In genomic region chr14:64930085-64930843, GRCh38 we compare ENCODE assay signal across 16 cellular contexts. TPM values are rescaled to one million over a fixed set of nuclear protein-coding genes. Genes with fewer than 3 reads are reported as not detected.
A peak's percentile ranks its signal among the peaks of the same experiment; 100 is the strongest.
DNase-seq lines count a peak whose midpoint lies in the region; ATAC-seq and TF ChIP-seq lines count a peak whose summit lies in the region.
"Had no signal": no experiment of that assay in that cellular context is flagged by ENCODE, and none has a peak within 500 bp of the region (broad histone marks: within the 10 kb centered on the region; RNA-seq: fewer than 3 reads in every experiment).

No MANE protein-coding gene starts in this region.

- intact Hi-C loops in left ventricle myocardium superior (cut with micrococcal nuclease) (no loop called here), psoas muscle (cut with DNase I) (loop anchor here in 1 of 2 donors (5.0 kb wide), 1 partner anchor 52 kb away; no protein-coding TSS in a partner anchor)

- H3K9me3 ChIP-seq in psoas muscle (no peaks in the 10 kb centered on the region), T-helper 17 cell (ENCODE audit: control insufficient read depth, low read length, poor library complexity, severe bottlenecking) (no peaks in the 10 kb centered on the region)

- ATAC-seq in left ventricle myocardium superior = peak; percentile 81
- peak in 1 of 4 donors; percentile 25 for ATAC-seq in psoas muscle
- no peak for ATAC-seq in HG03457 (IDR thresholded peaks at IDR 0.05; ENCODE audit: unreplicated experiment)
- ATAC-seq in T-helper 17 cell = no peak
- ATAC-seq: esophagus mucosa, HCT116 had no signal

- 48 to 55% (median 53%) methylated on average over 3 of the region's 3 CpGs for WGBS in psoas muscle, 3 donors

- H3K4me3 Mint-ChIP-seq in T-helper 2 cell treated with Interferon-gamma antibody and Interleukin-4, amounts not matched to agents 5 μg/mL and 100 μg/mL, for 36 hours = peak overlapping the region; percentile 35
- no peak overlapping the region for H3K4me3 Mint-ChIP-seq in activated naive CD8-positive, alpha-beta T cell treated with anti-CD3 and anti-CD28 coated beads for 36 hours
- no peak overlapping the region for H3K4me3 Mint-ChIP-seq in T-helper 17 cell
- H3K4me3 Mint-ChIP-seq: activated naive CD8-positive, alpha-beta T cell had no signal

- peak overlapping the region; percentile 72 for H3K27ac ChIP-seq in psoas muscle

- no peak for TF ChIP-seq CTCF in psoas muscle (IDR thresholded peaks at IDR 0.05)

- H3K4me1 Mint-ChIP-seq in T-helper 2 cell treated with Interferon-gamma antibody and Interleukin-4, amounts not matched to agents 5 μg/mL and 100 μg/mL, for 36 hours (ENCODE audit: low read depth) = peaks cover 22% of the 10 kb centered on the region
- H3K4me1 Mint-ChIP-seq in activated naive CD8-positive, alpha-beta T cell treated with anti-CD3 and anti-CD28 coated beads for 36 hours = peaks cover 38% of the 10 kb centered on the region
- H3K4me1 Mint-ChIP-seq in T-helper 17 cell = peaks cover 18% of the 10 kb centered on the region

- no peaks in the 10 kb centered on the region for H3K27me3 ChIP-seq in psoas muscle (ENCODE audit: insufficient read depth in 3 of 3, low read length in 2 of 3)

- peaks cover 59% of the 10 kb centered on the region for H3K36me3 Mint-ChIP-seq in T-helper 2 cell treated with Interferon-gamma antibody and Interleukin-4, amounts not matched to agents 5 μg/mL and 100 μg/mL, for 36 hours (ENCODE audit: low read depth)
- peaks cover 41% of the 10 kb centered on the region for H3K36me3 Mint-ChIP-seq in activated naive CD8-positive, alpha-beta T cell treated with anti-CD3 and anti-CD28 coated beads for 36 hours
- H3K36me3 Mint-ChIP-seq in T-helper 17 cell (ENCODE audit: low read depth) = peaks cover 3% of the 10 kb centered on the region

- H3K27me3 Mint-ChIP-seq in T-helper 2 cell treated with Interferon-gamma antibody and Interleukin-4, amounts not matched to agents 5 μg/mL and 100 μg/mL, for 36 hours (ENCODE audit: low read depth) = no peaks in the 10 kb centered on the region
- no peaks in the 10 kb centered on the region for H3K27me3 Mint-ChIP-seq in activated naive CD8-positive, alpha-beta T cell treated with anti-CD3 and anti-CD28 coated beads for 36 hours
- H3K27me3 Mint-ChIP-seq in T-helper 17 cell = no peaks in the 10 kb centered on the region
- H3K27me3 Mint-ChIP-seq: activated naive CD8-positive, alpha-beta T cell had no signal

- DNase-seq in T-helper 2 cell treated with Interferon-gamma antibody and Interleukin-4, amounts not matched to agents 5 μg/mL and 100 μg/mL, for 36 hours (ENCODE audit: low spot score) = no peak
- DNase-seq in T-helper 2 cell (no peak), left ventricle myocardium superior (no peak), psoas muscle (no peak), T-helper 17 cell (no peak)
- no peak for DNase-seq in activated naive CD8-positive, alpha-beta T cell treated with anti-CD3 and anti-CD28 coated beads for 36 hours
- no peak for DNase-seq in activated CD8-positive, alpha-beta memory T cell treated with anti-CD3 and anti-CD28 coated beads, Interleukin-2, amount 50 U/mL, for 48 hours
- DNase-seq: 8988T; activated CD4-positive, alpha-beta T cell treated with anti-CD3 and anti-CD28 coated beads for 1 hour; NCI-H2107; trophoblast cell had no signal

- no peak overlapping the region for H3K4me3 ChIP-seq in psoas muscle
- H3K4me3 ChIP-seq: skin epidermis had no signal

- H3K36me3 ChIP-seq in psoas muscle (ENCODE audit: insufficient read depth in 1 of 2, low read depth in 1 of 2) = peaks cover 5 to 57% of the 10 kb centered on the region in 2 donors

- no peaks in the 10 kb centered on the region for H3K9me3 Mint-ChIP-seq in T-helper 2 cell treated with Interferon-gamma antibody and Interleukin-4, amounts not matched to agents 5 μg/mL and 100 μg/mL, for 36 hours
- no peaks in the 10 kb centered on the region for H3K9me3 Mint-ChIP-seq in activated naive CD8-positive, alpha-beta T cell treated with anti-CD3 and anti-CD28 coated beads for 36 hours

- H3K4me1 ChIP-seq in psoas muscle = peaks cover 43% of the 10 kb centered on the region

- H3K27ac Mint-ChIP-seq in T-helper 2 cell treated with Interferon-gamma antibody and Interleukin-4, amounts not matched to agents 5 μg/mL and 100 μg/mL, for 36 hours = peak overlapping the region; percentile 75
- peak overlapping the region; percentile 70 for H3K27ac Mint-ChIP-seq in activated naive CD8-positive, alpha-beta T cell treated with anti-CD3 and anti-CD28 coated beads for 36 hours
- no peak overlapping the region for H3K27ac Mint-ChIP-seq in T-helper 17 cell
- H3K27ac Mint-ChIP-seq: activated naive CD8-positive, alpha-beta T cell had no signal

RNA-seq across cellular contexts. Expression of gene GPX2, which starts 12.3 kb away (rescaled TPM):
- total RNA-seq in activated naive CD8-positive, alpha-beta T cell treated with anti-CD3 and anti-CD28 coated beads for 36 hours = not detected
- not detected for total RNA-seq in left ventricle myocardium superior
- not detected for total RNA-seq in psoas muscle
- under 1 TPM in 2 of 3 donors, not detected in 1; 0.04 to 0.21 TPM for polyA plus RNA-seq in psoas muscle
- total RNA-seq in T-helper 17 cell = not detected

RNA-seq across cellular contexts. Expression of gene CHURC1, which starts 16.0 kb away (rescaled TPM):
- 10 to 100 TPM; 49.8 to 59.2 TPM for total RNA-seq in activated naive CD8-positive, alpha-beta T cell treated with anti-CD3 and anti-CD28 coated beads for 36 hours
- 91.3 TPM for total RNA-seq in left ventricle myocardium superior
- 100 to 1,000 TPM in 2 of 4 donors, 10 to 100 TPM in 2; 77.9 to 112 (median 94.1) TPM for total RNA-seq in psoas muscle
- 10 to 100 TPM; 31.4 to 67.7 (median 53.4) TPM for polyA plus RNA-seq in psoas muscle
- total RNA-seq in T-helper 17 cell = 10 to 100 TPM; 69.5 to 78.3 TPM

RNA-seq across cellular contexts. Expression of gene RAB15, which starts 41.9 kb away (rescaled TPM):
- 1 to 10 TPM; 3.4 TPM for total RNA-seq in activated naive CD8-positive, alpha-beta T cell treated with anti-CD3 and anti-CD28 coated beads for 36 hours
- total RNA-seq in left ventricle myocardium superior (9.0 TPM), psoas muscle (10 to 100 TPM; 18.0 to 61.9 (median 24.2) TPM), T-helper 17 cell (1 to 10 TPM; 4.8 to 5.8 TPM)
- 1 to 10 TPM; 3.1 to 8.6 (median 3.3) TPM for polyA plus RNA-seq in psoas muscle

RNA-seq across cellular contexts. Expression of gene SPTB, which starts 50.6 kb away (rescaled TPM):
- total RNA-seq in activated naive CD8-positive, alpha-beta T cell treated with anti-CD3 and anti-CD28 coated beads for 36 hours = under 1 TPM; 0.31 to 0.32 TPM
- total RNA-seq in left ventricle myocardium superior = 93.1 TPM
- total RNA-seq in psoas muscle = 100 to 1,000 TPM; 374 to 540 (median 492) TPM
- 100 to 1,000 TPM in 2 of 3 donors, 10 to 100 TPM in 1; 43.4 to 213 (median 153) TPM for polyA plus RNA-seq in psoas muscle
- total RNA-seq in T-helper 17 cell = 1 to 10 TPM in 1 of 2 donors, under 1 TPM in 1; 0.40 to 8.4 TPM

RNA-seq across cellular contexts. Expression of gene FNTB, which starts 56.4 kb away (rescaled TPM):
- total RNA-seq in activated naive CD8-positive, alpha-beta T cell treated with anti-CD3 and anti-CD28 coated beads for 36 hours = 10 to 100 TPM; 14.0 to 14.3 TPM
- total RNA-seq in left ventricle myocardium superior (18.1 TPM), psoas muscle (10 to 100 TPM; 18.8 to 28.8 (median 20.1) TPM), T-helper 17 cell (10 to 100 TPM; 14.2 to 22.5 TPM)
- polyA plus RNA-seq in psoas muscle = 10 to 100 TPM; 10.2 to 25.4 (median 11.9) TPM
